Comparison of ENCODE assay signal across 33 cellular contexts in genomic region chr12:108040968-108041367, GRCh38.
"Had no signal": no experiment of that assay in that cellular context is flagged by ENCODE, and none has a peak within 500 bp of the region (broad histone marks: within the 10 kb centered on the region; RNA-seq: fewer than 3 reads in every experiment).

No MANE protein-coding gene starts in this region.

- H3K4me1 Mint-ChIP-seq: activated CD4-positive, alpha-beta T cell treated with anti-CD3 and anti-CD28 coated beads for 36 hours; activated naive CD8-positive, alpha-beta T cell treated with anti-CD3 and anti-CD28 coated beads for 36 hours; immature natural killer cell had no signal

- ATAC-seq: activated CD4-positive, alpha-beta T cell treated with anti-CD3 and anti-CD28 coated beads for 36 hours; body of pancreas; esophagus mucosa; heart left ventricle; left lung; lower lobe of right lung; mucosa of descending colon; natural killer cell treated with Interleukin-12 subunit alpha and Interleukin-12 subunit beta and Interleukin-15 and Interleukin-18, amount 100 ng/mL, for 72 hours; sciatic nerve; stimulated activated effector memory CD8-positive, alpha-beta T cell treated with anti-CD3 and anti-CD28 coated beads, Interleukin-12 subunit alpha, Interleukin-12 subunit beta, amount 100 ng/mL, for 72 hours; T-helper 17 cell had no signal

- H3K4me3 ChIP-seq: adrenal gland, body of pancreas, coronary artery, heart left ventricle, left lung, lower lobe of right lung, mucosa of descending colon, skin epidermis, uterus had no signal

- H3K36me3 Mint-ChIP-seq: activated naive CD8-positive, alpha-beta T cell treated with anti-CD3 and anti-CD28 coated beads for 36 hours; immature natural killer cell; natural killer cell treated with Interleukin-12 subunit alpha and Interleukin-12 subunit beta and Interleukin-15 and Interleukin-18, amount 100 ng/mL, for 72 hours; stimulated activated effector memory CD8-positive, alpha-beta T cell treated with anti-CD3 and anti-CD28 coated beads, Interleukin-12 subunit alpha, Interleukin-12 subunit beta, amount 100 ng/mL, for 72 hours; type B pancreatic cell had no signal

- DNase-seq: activated CD4-positive, alpha-beta T cell treated with anti-CD3 and anti-CD28 coated beads for 36 hours; activated CD4-positive, alpha-beta T cell treated with anti-CD3 and anti-CD28 coated beads, Interleukin-2, amount 50 U/mL, for 48 hours; activated CD4-positive, CD25-positive, alpha-beta regulatory T cell; activated CD8-positive, alpha-beta memory T cell treated with anti-CD3 and anti-CD28 coated beads for 24 hours; activated CD8-positive, alpha-beta memory T cell treated with anti-CD3 and anti-CD28 coated beads, Interleukin-2, amount 50 U/mL, for 4 hours; activated effector memory CD4-positive, alpha-beta T cell treated with anti-CD3 and anti-CD28 coated beads, Interleukin-2, amount 50 U/mL, for 16 hours; activated naive CD4-positive, alpha-beta T cell treated with anti-CD3 and anti-CD28 coated beads for 36 hours; activated naive CD8-positive, alpha-beta T cell treated with anti-CD3 and anti-CD28 coated beads for 36 hours; activated T-cell treated with anti-CD3 and anti-CD28 coated beads, Interleukin-2, amount 50 U/mL, for 1 hour; adrenal gland; aorta; body of pancreas; foreskin fibroblast; heart left ventricle; immature natural killer cell; left lung; lower lobe of right lung; mesendoderm; mucosa of descending colon; stimulated activated CD4-positive, alpha-beta T cell treated with anti-CD3 and anti-CD28 coated beads, Interleukin-4, amount 100 ng/mL, for 24 hours; T-helper 17 cell; T1000; uterus had no signal

- H3K27ac Mint-ChIP-seq: activated CD4-positive, alpha-beta T cell treated with anti-CD3 and anti-CD28 coated beads for 36 hours; activated naive CD4-positive, alpha-beta T cell treated with anti-CD3 and anti-CD28 coated beads for 36 hours; activated naive CD8-positive, alpha-beta T cell treated with anti-CD3 and anti-CD28 coated beads for 36 hours; activated T-helper 1 cell treated with anti-CD3 and anti-CD28 coated beads, Interleukin-12 subunit alpha, Interleukin-12 subunit beta, Interleukin-2, Interleukin-4 antibody, amounts not matched to agents 30 ng/mL and 10 ng/mL and 1 ng/mL, durations not matched to agents 14 hours and 24 hours and 36 hours; immature natural killer cell; natural killer cell treated with Interleukin-12 subunit alpha and Interleukin-12 subunit beta and Interleukin-15 and Interleukin-18, amount 100 ng/mL, for 72 hours; progenitor cell of endocrine pancreas; stimulated activated effector memory CD8-positive, alpha-beta T cell treated with anti-CD3 and anti-CD28 coated beads, Interleukin-12 subunit alpha, Interleukin-12 subunit beta, amount 100 ng/mL, for 72 hours; stimulated activated naive CD8-positive, alpha-beta T cell treated with anti-CD3 and anti-CD28 coated beads, Interleukin-15, Interleukin-2, amounts not matched to agents 100 ng/mL and 50 ng/mL, for 24 hours; T-helper 17 cell had no signal

- H3K4me1 ChIP-seq: adrenal gland, body of pancreas, left lung, lower lobe of right lung, uterus had no signal

- H3K36me3 ChIP-seq: adrenal gland, heart left ventricle, left lung, lower lobe of right lung, uterus had no signal

- H3K27ac ChIP-seq: adrenal gland, body of pancreas, coronary artery, heart left ventricle, left lung, lower lobe of right lung, skin epidermis, uterus had no signal

- H3K9me3 ChIP-seq: adrenal gland, body of pancreas, heart left ventricle, left lung, lower lobe of right lung, mucosa of descending colon, uterus had no signal

- H3K9me3 Mint-ChIP-seq: activated naive CD4-positive, alpha-beta T cell treated with anti-CD3 and anti-CD28 coated beads for 36 hours; activated naive CD8-positive, alpha-beta T cell treated with anti-CD3 and anti-CD28 coated beads for 36 hours; activated T-helper 1 cell treated with anti-CD3 and anti-CD28 coated beads, Interleukin-12 subunit alpha, Interleukin-12 subunit beta, Interleukin-2, Interleukin-4 antibody, amounts not matched to agents 30 ng/mL and 10 ng/mL and 1 ng/mL, durations not matched to agents 14 hours and 24 hours and 36 hours; immature natural killer cell; natural killer cell treated with Interleukin-12 subunit alpha and Interleukin-12 subunit beta and Interleukin-15 and Interleukin-18, amount 100 ng/mL, for 72 hours; stimulated activated effector memory CD8-positive, alpha-beta T cell treated with anti-CD3 and anti-CD28 coated beads, Interleukin-12 subunit alpha, Interleukin-12 subunit beta, amount 100 ng/mL, for 72 hours; stimulated activated naive CD8-positive, alpha-beta T cell treated with anti-CD3 and anti-CD28 coated beads, Interleukin-15, Interleukin-2, amounts not matched to agents 100 ng/mL and 50 ng/mL, for 24 hours; type B pancreatic cell had no signal

- H3K27me3 ChIP-seq: adrenal gland, body of pancreas, uterus had no signal

- H3K27me3 Mint-ChIP-seq: T-helper 17 cell had no signal

- H3K4me3 Mint-ChIP-seq: activated CD4-positive, alpha-beta T cell treated with anti-CD3 and anti-CD28 coated beads for 36 hours; activated naive CD4-positive, alpha-beta T cell treated with anti-CD3 and anti-CD28 coated beads for 36 hours; activated naive CD8-positive, alpha-beta T cell treated with anti-CD3 and anti-CD28 coated beads for 36 hours; activated T-helper 1 cell treated with anti-CD3 and anti-CD28 coated beads, Interleukin-12 subunit alpha, Interleukin-12 subunit beta, Interleukin-2, Interleukin-4 antibody, amounts not matched to agents 30 ng/mL and 10 ng/mL and 1 ng/mL, durations not matched to agents 14 hours and 24 hours and 36 hours; immature natural killer cell; natural killer cell treated with Interleukin-12 subunit alpha and Interleukin-12 subunit beta and Interleukin-15 and Interleukin-18, amount 100 ng/mL, for 72 hours; stimulated activated effector memory CD8-positive, alpha-beta T cell treated with anti-CD3 and anti-CD28 coated beads, Interleukin-12 subunit alpha, Interleukin-12 subunit beta, amount 100 ng/mL, for 72 hours; stimulated activated naive CD8-positive, alpha-beta T cell treated with anti-CD3 and anti-CD28 coated beads, Interleukin-15, Interleukin-2, amounts not matched to agents 100 ng/mL and 50 ng/mL, for 24 hours; T-helper 17 cell; type B pancreatic cell had no signal
